In genomic region chr16:75138636-75139035, GRCh38 we compare ENCODE assay signal across 1 cellular context.
TF ChIP-seq lines count a peak whose summit lies in the region.

No MANE protein-coding gene starts in this region.

TF ChIP-seq in H1, 55 proteins besides CTCF, POLR2A, EP300 and RAD21:
- TF ChIP-seq CHD7 (IDR thresholded peaks at IDR 0.05; ENCODE audit: insufficient replicate concordance, low read length) = no peak
- TF ChIP-seq MAX (IDR thresholded peaks at IDR 0.05) = peak; percentile 62; the same call in 1 of the 2 replicates
- peak; percentile 61 for TF ChIP-seq E2F6 (IDR thresholded peaks at IDR 0.05)
